In genomic region chr3:47261301-47261700, GRCh38 we compare ENCODE assay signal across 1 cellular context.
TF ChIP-seq lines count a peak whose summit lies in the region.

No MANE protein-coding gene starts in this region.

TF ChIP-seq in WTC11, 78 proteins besides CTCF, POLR2A, EP300 and RAD21 (continued from another document):
- no peak for TF ChIP-seq ZNF425 (CRISPR knock-in tag; conservative IDR thresholded peaks at IDR 0.05)
- TF ChIP-seq, protein P1, sequence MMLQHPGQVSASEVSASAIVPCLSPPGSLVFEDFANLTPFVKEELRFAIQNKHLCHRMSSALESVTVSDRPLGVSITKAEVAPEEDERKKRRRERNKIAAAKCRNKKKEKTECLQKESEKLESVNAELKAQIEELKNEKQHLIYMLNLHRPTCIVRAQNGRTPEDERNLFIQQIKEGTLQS (CRISPR knock-in tag; conservative IDR thresholded peaks at IDR 0.05) = no peak
- no peak for TF ChIP-seq ZNF423 (CRISPR knock-in tag; IDR thresholded peaks at IDR 0.05)
- TF ChIP-seq NR1H2 (CRISPR knock-in tag; IDR thresholded peaks at IDR 0.05) = no peak
- no peak for TF ChIP-seq ERG (CRISPR knock-in tag; IDR thresholded peaks at IDR 0.05)
- TF ChIP-seq, protein P2, sequence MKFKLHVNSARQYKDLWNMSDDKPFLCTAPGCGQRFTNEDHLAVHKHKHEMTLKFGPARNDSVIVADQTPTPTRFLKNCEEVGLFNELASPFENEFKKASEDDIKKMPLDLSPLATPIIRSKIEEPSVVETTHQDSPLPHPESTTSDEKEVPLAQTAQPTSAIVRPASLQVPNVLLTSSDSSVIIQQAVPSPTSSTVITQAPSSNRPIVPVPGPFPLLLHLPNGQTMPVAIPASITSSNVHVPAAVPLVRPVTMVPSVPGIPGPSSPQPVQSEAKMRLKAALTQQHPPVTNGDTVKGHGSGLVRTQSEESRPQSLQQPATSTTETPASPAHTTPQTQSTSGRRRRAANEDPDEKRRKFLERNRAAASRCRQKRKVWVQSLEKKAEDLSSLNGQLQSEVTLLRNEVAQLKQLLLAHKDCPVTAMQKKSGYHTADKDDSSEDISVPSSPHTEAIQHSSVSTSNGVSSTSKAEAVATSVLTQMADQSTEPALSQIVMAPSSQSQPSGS (CRISPR knock-in tag; IDR thresholded peaks at IDR 0.05; ENCODE audit: borderline replicate concordance, low read depth) = no peak
- no peak for TF ChIP-seq EMX1 (CRISPR knock-in tag; IDR thresholded peaks at IDR 0.05)
- TF ChIP-seq JAZF1 (CRISPR knock-in tag; IDR thresholded peaks at IDR 0.05) = no peak
- no peak for TF ChIP-seq KAT7 (CRISPR knock-in tag; IDR thresholded peaks at IDR 0.05; ENCODE audit: borderline replicate concordance)
- no peak for TF ChIP-seq ZNF138 (CRISPR knock-in tag; conservative IDR thresholded peaks at IDR 0.05)
- TF ChIP-seq IRF1 (CRISPR knock-in tag; IDR thresholded peaks at IDR 0.05) = no peak
- TF ChIP-seq, protein P3, sequence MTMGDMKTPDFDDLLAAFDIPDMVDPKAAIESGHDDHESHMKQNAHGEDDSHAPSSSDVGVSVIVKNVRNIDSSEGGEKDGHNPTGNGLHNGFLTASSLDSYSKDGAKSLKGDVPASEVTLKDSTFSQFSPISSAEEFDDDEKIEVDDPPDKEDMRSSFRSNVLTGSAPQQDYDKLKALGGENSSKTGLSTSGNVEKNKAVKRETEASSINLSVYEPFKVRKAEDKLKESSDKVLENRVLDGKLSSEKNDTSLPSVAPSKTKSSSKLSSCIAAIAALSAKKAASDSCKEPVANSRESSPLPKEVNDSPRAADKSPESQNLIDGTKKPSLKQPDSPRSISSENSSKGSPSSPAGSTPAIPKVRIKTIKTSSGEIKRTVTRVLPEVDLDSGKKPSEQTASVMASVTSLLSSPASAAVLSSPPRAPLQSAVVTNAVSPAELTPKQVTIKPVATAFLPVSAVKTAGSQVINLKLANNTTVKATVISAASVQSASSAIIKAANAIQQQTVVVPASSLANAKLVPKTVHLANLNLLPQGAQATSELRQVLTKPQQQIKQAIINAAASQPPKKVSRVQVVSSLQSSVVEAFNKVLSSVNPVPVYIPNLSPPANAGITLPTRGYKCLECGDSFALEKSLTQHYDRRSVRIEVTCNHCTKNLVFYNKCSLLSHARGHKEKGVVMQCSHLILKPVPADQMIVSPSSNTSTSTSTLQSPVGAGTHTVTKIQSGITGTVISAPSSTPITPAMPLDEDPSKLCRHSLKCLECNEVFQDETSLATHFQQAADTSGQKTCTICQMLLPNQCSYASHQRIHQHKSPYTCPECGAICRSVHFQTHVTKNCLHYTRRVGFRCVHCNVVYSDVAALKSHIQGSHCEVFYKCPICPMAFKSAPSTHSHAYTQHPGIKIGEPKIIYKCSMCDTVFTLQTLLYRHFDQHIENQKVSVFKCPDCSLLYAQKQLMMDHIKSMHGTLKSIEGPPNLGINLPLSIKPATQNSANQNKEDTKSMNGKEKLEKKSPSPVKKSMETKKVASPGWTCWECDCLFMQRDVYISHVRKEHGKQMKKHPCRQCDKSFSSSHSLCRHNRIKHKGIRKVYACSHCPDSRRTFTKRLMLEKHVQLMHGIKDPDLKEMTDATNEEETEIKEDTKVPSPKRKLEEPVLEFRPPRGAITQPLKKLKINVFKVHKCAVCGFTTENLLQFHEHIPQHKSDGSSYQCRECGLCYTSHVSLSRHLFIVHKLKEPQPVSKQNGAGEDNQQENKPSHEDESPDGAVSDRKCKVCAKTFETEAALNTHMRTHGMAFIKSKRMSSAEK (CRISPR knock-in tag; IDR thresholded peaks at IDR 0.05; ENCODE audit: borderline replicate concordance) = no peak
- TF ChIP-seq, protein P4, sequence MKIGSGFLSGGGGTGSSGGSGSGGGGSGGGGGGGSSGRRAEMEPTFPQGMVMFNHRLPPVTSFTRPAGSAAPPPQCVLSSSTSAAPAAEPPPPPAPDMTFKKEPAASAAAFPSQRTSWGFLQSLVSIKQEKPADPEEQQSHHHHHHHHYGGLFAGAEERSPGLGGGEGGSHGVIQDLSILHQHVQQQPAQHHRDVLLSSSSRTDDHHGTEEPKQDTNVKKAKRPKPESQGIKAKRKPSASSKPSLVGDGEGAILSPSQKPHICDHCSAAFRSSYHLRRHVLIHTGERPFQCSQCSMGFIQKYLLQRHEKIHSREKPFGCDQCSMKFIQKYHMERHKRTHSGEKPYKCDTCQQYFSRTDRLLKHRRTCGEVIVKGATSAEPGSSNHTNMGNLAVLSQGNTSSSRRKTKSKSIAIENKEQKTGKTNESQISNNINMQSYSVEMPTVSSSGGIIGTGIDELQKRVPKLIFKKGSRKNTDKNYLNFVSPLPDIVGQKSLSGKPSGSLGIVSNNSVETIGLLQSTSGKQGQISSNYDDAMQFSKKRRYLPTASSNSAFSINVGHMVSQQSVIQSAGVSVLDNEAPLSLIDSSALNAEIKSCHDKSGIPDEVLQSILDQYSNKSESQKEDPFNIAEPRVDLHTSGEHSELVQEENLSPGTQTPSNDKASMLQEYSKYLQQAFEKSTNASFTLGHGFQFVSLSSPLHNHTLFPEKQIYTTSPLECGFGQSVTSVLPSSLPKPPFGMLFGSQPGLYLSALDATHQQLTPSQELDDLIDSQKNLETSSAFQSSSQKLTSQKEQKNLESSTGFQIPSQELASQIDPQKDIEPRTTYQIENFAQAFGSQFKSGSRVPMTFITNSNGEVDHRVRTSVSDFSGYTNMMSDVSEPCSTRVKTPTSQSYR (CRISPR knock-in tag; IDR thresholded peaks at IDR 0.05) = no peak
- TF ChIP-seq FOXK1 (CRISPR knock-in tag; IDR thresholded peaks at IDR 0.05) = no peak
